ENCODE assay signal across 1 cellular context in the genomic region with DNA sequence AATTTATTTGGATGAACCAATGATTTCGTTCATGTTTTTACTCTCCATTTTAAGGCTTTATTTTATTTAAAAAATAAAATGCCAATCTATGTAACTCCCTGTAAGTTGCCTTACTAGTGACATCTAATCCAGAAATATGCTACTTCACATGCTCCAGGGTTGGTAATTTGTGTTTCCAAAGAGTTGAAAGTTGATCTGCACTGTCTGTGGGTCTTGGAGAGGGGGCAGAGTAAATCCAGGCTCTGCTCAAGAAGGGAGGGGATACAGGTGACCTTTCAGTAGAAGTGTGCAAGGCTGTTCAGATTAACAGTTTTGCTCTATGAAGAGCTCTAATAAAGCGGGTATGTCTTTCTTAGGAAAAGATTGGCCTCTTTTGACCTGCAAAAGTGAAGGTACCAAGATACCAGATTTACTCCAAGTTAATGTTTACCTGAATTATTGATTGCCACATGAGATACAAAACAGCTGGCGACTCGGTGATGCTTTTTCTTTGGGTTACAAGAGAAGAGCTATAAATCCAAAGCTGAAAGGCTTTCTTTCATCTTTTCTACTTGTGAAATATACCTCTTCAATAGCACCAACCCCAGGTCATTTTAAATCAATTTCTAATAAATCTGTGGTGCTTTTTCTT.
A peak's percentile ranks its signal among the peaks of the same experiment; 100 is the strongest.
TF ChIP-seq lines count a peak whose summit lies in the region.

No MANE protein-coding gene starts in this region.

TF ChIP-seq in HepG2, 621 proteins besides CTCF, POLR2A, EP300 and RAD21 (continued from another document and continues in another):
- TF ChIP-seq, protein P1, sequence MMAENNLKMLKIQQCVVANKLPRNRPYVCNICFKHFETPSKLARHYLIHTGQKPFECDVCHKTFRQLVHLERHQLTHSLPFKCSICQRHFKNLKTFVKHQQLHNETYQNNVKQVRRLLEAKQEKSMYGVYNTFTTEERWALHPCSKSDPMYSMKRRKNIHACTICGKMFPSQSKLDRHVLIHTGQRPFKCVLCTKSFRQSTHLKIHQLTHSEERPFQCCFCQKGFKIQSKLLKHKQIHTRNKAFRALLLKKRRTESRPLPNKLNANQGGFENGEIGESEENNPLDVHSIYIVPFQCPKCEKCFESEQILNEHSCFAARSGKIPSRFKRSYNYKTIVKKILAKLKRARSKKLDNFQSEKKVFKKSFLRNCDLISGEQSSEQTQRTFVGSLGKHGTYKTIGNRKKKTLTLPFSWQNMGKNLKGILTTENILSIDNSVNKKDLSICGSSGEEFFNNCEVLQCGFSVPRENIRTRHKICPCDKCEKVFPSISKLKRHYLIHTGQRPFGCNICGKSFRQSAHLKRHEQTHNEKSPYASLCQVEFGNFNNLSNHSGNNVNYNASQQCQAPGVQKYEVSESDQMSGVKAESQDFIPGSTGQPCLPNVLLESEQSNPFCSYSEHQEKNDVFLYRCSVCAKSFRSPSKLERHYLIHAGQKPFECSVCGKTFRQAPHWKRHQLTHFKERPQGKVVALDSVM (CRISPR knock-in tag; IDR thresholded peaks at IDR 0.05) = no peak
- no peak for TF ChIP-seq RBM22 (optimal IDR thresholded peaks at IDR 0.05; ENCODE audit: low read length)
- TF ChIP-seq, protein P2, sequence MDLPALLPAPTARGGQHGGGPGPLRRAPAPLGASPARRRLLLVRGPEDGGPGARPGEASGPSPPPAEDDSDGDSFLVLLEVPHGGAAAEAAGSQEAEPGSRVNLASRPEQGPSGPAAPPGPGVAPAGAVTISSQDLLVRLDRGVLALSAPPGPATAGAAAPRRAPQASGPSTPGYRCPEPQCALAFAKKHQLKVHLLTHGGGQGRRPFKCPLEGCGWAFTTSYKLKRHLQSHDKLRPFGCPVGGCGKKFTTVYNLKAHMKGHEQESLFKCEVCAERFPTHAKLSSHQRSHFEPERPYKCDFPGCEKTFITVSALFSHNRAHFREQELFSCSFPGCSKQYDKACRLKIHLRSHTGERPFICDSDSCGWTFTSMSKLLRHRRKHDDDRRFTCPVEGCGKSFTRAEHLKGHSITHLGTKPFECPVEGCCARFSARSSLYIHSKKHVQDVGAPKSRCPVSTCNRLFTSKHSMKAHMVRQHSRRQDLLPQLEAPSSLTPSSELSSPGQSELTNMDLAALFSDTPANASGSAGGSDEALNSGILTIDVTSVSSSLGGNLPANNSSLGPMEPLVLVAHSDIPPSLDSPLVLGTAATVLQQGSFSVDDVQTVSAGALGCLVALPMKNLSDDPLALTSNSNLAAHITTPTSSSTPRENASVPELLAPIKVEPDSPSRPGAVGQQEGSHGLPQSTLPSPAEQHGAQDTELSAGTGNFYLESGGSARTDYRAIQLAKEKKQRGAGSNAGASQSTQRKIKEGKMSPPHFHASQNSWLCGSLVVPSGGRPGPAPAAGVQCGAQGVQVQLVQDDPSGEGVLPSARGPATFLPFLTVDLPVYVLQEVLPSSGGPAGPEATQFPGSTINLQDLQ (CRISPR knock-in tag; IDR thresholded peaks at IDR 0.05) = no peak
- no peak for TF ChIP-seq ZNF230 (CRISPR knock-in tag; IDR thresholded peaks at IDR 0.05)
- TF ChIP-seq, protein P3, sequence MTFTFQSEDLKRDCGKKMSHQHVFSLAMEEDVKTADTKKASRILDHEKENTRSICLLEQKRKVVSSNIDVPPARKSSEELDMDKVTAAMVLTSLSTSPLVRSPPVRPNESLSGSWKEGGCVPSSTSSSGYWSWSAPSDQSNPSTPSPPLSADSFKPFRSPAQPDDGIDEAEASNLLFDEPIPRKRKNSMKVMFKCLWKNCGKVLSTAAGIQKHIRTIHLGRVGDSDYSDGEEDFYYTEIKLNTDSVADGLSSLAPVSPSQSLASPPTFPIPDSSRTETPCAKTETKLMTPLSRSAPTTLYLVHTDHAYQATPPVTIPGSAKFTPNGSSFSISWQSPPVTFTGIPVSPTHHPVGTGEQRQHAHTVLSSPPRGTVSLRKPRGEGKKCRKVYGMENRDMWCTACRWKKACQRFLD (CRISPR knock-in tag; IDR thresholded peaks at IDR 0.05; ENCODE audit: borderline replicate concordance) = no peak
- TF ChIP-seq, protein P4, sequence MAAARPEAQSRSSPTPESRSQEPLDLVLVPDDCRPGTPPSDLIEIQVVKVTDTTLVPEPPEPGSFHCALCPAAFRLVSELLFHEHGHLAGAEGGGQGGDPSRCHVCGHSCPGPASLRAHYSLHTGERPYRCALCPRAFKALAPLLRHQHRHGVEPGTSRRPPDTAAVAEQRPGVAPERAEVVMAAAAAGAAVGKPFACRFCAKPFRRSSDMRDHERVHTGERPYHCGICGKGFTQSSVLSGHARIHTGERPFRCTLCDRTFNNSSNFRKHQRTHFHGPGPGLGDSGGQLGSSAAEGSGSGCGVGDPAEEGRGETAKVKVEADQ (CRISPR knock-in tag; IDR thresholded peaks at IDR 0.05; ENCODE audit: borderline replicate concordance) = no peak
- no peak for TF ChIP-seq BRCA1 (CRISPR knock-in tag; IDR thresholded peaks at IDR 0.05)
- TF ChIP-seq MLLT10 (CRISPR knock-in tag; IDR thresholded peaks at IDR 0.05) = no peak
- no peak for TF ChIP-seq NCOR1 (IDR thresholded peaks at IDR 0.05; ENCODE audit: borderline replicate concordance, low read length)
- TF ChIP-seq ZNF354B (CRISPR knock-in tag; IDR thresholded peaks at IDR 0.05) = no peak
- TF ChIP-seq RXRB (CRISPR knock-in tag; IDR thresholded peaks at IDR 0.05; ENCODE audit: borderline replicate concordance) = peak; percentile 49
- TF ChIP-seq, protein P5, sequence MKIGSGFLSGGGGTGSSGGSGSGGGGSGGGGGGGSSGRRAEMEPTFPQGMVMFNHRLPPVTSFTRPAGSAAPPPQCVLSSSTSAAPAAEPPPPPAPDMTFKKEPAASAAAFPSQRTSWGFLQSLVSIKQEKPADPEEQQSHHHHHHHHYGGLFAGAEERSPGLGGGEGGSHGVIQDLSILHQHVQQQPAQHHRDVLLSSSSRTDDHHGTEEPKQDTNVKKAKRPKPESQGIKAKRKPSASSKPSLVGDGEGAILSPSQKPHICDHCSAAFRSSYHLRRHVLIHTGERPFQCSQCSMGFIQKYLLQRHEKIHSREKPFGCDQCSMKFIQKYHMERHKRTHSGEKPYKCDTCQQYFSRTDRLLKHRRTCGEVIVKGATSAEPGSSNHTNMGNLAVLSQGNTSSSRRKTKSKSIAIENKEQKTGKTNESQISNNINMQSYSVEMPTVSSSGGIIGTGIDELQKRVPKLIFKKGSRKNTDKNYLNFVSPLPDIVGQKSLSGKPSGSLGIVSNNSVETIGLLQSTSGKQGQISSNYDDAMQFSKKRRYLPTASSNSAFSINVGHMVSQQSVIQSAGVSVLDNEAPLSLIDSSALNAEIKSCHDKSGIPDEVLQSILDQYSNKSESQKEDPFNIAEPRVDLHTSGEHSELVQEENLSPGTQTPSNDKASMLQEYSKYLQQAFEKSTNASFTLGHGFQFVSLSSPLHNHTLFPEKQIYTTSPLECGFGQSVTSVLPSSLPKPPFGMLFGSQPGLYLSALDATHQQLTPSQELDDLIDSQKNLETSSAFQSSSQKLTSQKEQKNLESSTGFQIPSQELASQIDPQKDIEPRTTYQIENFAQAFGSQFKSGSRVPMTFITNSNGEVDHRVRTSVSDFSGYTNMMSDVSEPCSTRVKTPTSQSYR (CRISPR knock-in tag; IDR thresholded peaks at IDR 0.05; ENCODE audit: borderline replicate concordance) = no peak
- no peak for TF ChIP-seq ZNF136 (CRISPR knock-in tag; IDR thresholded peaks at IDR 0.05; ENCODE audit: low read depth)
- TF ChIP-seq DR1 (CRISPR knock-in tag; IDR thresholded peaks at IDR 0.05) = no peak
- TF ChIP-seq, protein P6, sequence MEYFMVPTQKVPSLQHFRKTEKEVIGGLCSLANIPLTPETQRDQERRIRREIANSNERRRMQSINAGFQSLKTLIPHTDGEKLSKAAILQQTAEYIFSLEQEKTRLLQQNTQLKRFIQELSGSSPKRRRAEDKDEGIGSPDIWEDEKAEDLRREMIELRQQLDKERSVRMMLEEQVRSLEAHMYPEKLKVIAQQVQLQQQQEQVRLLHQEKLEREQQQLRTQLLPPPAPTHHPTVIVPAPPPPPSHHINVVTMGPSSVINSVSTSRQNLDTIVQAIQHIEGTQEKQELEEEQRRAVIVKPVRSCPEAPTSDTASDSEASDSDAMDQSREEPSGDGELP (IDR thresholded peaks at IDR 0.05; ENCODE audit: borderline replicate concordance, low read depth) = peak; percentile 68
- TF ChIP-seq ZNF282 (IDR thresholded peaks at IDR 0.05; ENCODE audit: partially characterized antibody) = no peak
- TF ChIP-seq, protein P7, sequence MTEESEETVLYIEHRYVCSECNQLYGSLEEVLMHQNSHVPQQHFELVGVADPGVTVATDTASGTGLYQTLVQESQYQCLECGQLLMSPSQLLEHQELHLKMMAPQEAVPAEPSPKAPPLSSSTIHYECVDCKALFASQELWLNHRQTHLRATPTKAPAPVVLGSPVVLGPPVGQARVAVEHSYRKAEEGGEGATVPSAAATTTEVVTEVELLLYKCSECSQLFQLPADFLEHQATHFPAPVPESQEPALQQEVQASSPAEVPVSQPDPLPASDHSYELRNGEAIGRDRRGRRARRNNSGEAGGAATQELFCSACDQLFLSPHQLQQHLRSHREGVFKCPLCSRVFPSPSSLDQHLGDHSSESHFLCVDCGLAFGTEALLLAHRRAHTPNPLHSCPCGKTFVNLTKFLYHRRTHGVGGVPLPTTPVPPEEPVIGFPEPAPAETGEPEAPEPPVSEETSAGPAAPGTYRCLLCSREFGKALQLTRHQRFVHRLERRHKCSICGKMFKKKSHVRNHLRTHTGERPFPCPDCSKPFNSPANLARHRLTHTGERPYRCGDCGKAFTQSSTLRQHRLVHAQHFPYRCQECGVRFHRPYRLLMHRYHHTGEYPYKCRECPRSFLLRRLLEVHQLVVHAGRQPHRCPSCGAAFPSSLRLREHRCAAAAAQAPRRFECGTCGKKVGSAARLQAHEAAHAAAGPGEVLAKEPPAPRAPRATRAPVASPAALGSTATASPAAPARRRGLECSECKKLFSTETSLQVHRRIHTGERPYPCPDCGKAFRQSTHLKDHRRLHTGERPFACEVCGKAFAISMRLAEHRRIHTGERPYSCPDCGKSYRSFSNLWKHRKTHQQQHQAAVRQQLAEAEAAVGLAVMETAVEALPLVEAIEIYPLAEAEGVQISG (CRISPR knock-in tag; IDR thresholded peaks at IDR 0.05) = no peak
- no peak for TF ChIP-seq SOX6 (IDR thresholded peaks at IDR 0.05)
- TF ChIP-seq SOX6 (CRISPR knock-in tag; IDR thresholded peaks at IDR 0.05) = peak; percentile 31; the same call in 1 of the 2 replicates
- no peak for TF ChIP-seq FOXP1 (IDR thresholded peaks at IDR 0.05)
- peak; percentile 45; the same call in 1 of the 2 replicates for TF ChIP-seq FOXP1 (CRISPR knock-in tag; IDR thresholded peaks at IDR 0.05)
- TF ChIP-seq, protein P8, sequence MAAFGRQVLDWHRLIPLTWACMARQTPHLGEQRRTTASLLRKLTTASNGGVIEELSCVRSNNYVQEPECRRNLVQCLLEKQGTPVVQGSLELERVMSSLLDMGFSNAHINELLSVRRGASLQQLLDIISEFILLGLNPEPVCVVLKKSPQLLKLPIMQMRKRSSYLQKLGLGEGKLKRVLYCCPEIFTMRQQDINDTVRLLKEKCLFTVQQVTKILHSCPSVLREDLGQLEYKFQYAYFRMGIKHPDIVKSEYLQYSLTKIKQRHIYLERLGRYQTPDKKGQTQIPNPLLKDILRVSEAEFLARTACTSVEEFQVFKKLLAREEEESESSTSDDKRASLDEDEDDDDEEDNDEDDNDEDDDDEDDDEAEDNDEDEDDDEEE (CRISPR knock-in tag; IDR thresholded peaks at IDR 0.05) = no peak
- no peak for TF ChIP-seq PHF8 (CRISPR knock-in tag; IDR thresholded peaks at IDR 0.05)
- no peak for TF ChIP-seq NR3C1 (CRISPR knock-in tag; IDR thresholded peaks at IDR 0.05)
- TF ChIP-seq ZNF331 (CRISPR knock-in tag; IDR thresholded peaks at IDR 0.05) = no peak
- TF ChIP-seq FOXA3 (CRISPR knock-in tag; IDR thresholded peaks at IDR 0.05) = peak; percentile 46; the same call in 1 of the 2 replicates
- TF ChIP-seq ZC3H4 (CRISPR knock-in tag; IDR thresholded peaks at IDR 0.05; ENCODE audit: borderline replicate concordance) = no peak
- 0 out of 2 replicates have a peak, but pooled peaks have one; percentile 21 for TF ChIP-seq RCOR2 (CRISPR knock-in tag; IDR thresholded peaks at IDR 0.05)
- no peak for TF ChIP-seq ZNF207 (IDR thresholded peaks at IDR 0.05; ENCODE audit: borderline replicate concordance)
- TF ChIP-seq TOE1 (CRISPR knock-in tag; IDR thresholded peaks at IDR 0.05) = no peak
- TF ChIP-seq, protein P9, sequence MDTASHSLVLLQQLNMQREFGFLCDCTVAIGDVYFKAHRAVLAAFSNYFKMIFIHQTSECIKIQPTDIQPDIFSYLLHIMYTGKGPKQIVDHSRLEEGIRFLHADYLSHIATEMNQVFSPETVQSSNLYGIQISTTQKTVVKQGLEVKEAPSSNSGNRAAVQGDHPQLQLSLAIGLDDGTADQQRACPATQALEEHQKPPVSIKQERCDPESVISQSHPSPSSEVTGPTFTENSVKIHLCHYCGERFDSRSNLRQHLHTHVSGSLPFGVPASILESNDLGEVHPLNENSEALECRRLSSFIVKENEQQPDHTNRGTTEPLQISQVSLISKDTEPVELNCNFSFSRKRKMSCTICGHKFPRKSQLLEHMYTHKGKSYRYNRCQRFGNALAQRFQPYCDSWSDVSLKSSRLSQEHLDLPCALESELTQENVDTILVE (CRISPR knock-in tag; IDR thresholded peaks at IDR 0.05) = no peak
- TF ChIP-seq, protein P10, sequence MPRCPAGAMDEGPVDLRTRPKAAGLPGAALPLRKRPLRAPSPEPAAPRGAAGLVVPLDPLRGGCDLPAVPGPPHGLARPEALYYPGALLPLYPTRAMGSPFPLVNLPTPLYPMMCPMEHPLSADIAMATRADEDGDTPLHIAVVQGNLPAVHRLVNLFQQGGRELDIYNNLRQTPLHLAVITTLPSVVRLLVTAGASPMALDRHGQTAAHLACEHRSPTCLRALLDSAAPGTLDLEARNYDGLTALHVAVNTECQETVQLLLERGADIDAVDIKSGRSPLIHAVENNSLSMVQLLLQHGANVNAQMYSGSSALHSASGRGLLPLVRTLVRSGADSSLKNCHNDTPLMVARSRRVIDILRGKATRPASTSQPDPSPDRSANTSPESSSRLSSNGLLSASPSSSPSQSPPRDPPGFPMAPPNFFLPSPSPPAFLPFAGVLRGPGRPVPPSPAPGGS (CRISPR knock-in tag; IDR thresholded peaks at IDR 0.05) = no peak
- TF ChIP-seq POLR2AphosphoS5 (IDR thresholded peaks at IDR 0.05; ENCODE audit: low read depth, low read length) = no peak
- TF ChIP-seq CAMTA2 (CRISPR knock-in tag; IDR thresholded peaks at IDR 0.05; ENCODE audit: borderline replicate concordance) = no peak
